ENCODE assay signal across 8 cellular contexts in genomic region chr15:39579487-39580116, GRCh38. TPM values are rescaled to one million over a fixed set of nuclear protein-coding genes. Genes with fewer than 3 reads are reported as not detected.
DNase-seq lines count a peak whose midpoint lies in the region; ATAC-seq and TF ChIP-seq lines count a peak whose summit lies in the region.

No MANE protein-coding gene starts in this region.

- peak overlapping the region; percentile 67 to 91 for H3K27ac ChIP-seq in left lung
- peak overlapping the region in 1 of 3 donors; percentile 32 for H3K27ac ChIP-seq in thyroid gland

- H3K36me3 ChIP-seq in MG63 (peaks cover 37% of the 10 kb centered on the region), left lung (peaks cover 0 to 21% of the 10 kb centered on the region in 2 donors), thyroid gland (peaks cover 0 to 6% of the 10 kb centered on the region in 2 donors)

- peak overlapping the region; percentile 9 for H3K4me3 ChIP-seq in MG63
- peak overlapping the region; percentile 47 to 54 for H3K4me3 ChIP-seq in left lung
- H3K4me3 ChIP-seq in thyroid gland (replicated peaks in 1 of 3): peak overlapping the region; percentile 4 to 42 (median 22)

- WGBS in thyroid gland, 2 donors: 9 to 11% methylated on average over 15 to 18 of the region's 18 CpGs

- H3K9me3 ChIP-seq in MG63 (no peaks in the 10 kb centered on the region), left lung (no peaks in the 10 kb centered on the region), thyroid gland (no peaks in the 10 kb centered on the region)

- TF ChIP-seq CTCF in left lung (IDR thresholded peaks at IDR 0.05): no peak
- no peak for TF ChIP-seq CTCF in thyroid gland (IDR thresholded peaks at IDR 0.05)

- H3K4me1 ChIP-seq in left lung (peaks cover 3 to 45% of the 10 kb centered on the region in 2 donors), thyroid gland (peaks cover 8% of the 10 kb centered on the region in 2 donors)

- no peak for TF ChIP-seq POLR2A in thyroid gland (IDR thresholded peaks at IDR 0.05)

- intact Hi-C loops in left lung (cut with DNase I): loop anchor here in 1 of 2 donors (10.0 kb wide), 2 partner anchors 175 to 405 kb away; no protein-coding TSS in a partner anchor
- intact Hi-C loops in thyroid gland (cut with DNase I): loop anchor here (5.0 to 10.0 kb wide), 2 partner anchors 175 to 407 kb away; no protein-coding TSS in a partner anchor

- peak; percentile 92 for DNase-seq in Daoy (ENCODE audit: low read depth)
- DNase-seq in MG63: peak; percentile 20
- DNase-seq in dermis microvascular lymphatic vessel endothelial cell (ENCODE audit: low read depth in 2 of 2): peak; percentile 85 to 94
- DNase-seq in left lung: peak; percentile 75 to 82
- peak; percentile 57 to 64 for DNase-seq in thyroid gland
- no peak for DNase-seq in GF-D8 (lab: John Stamatoyannopoulos, UW)

- ATAC-seq in left lung (peak; percentile 30), HG03469 (IDR thresholded peaks at IDR 0.05; ENCODE audit: unreplicated experiment) (no peak), GM19455 (IDR thresholded peaks at IDR 0.05; ENCODE audit: unreplicated experiment) (no peak)

- H3K27me3 ChIP-seq in MG63: no peaks in the 10 kb centered on the region
- H3K27me3 ChIP-seq in left lung: peaks cover 0 to 59% of the 10 kb centered on the region in 2 donors
- H3K27me3 ChIP-seq in thyroid gland: no peaks in the 10 kb centered on the region

RNA-seq across cellular contexts. Expression of gene THBS1, which starts 1.3 kb away (rescaled TPM):
- total RNA-seq in Daoy (2014; rRNA removed; shearing (Covaris generic)): 567 and 839 TPM in 2 replicates
- total RNA-seq in MG63 (2014; rRNA removed; shearing (Covaris generic); ENCODE audit: low replicate concordance): 335 and 364 TPM in 2 replicates
- total RNA-seq in dermis microvascular lymphatic vessel endothelial cell (4,129 and 8,012 TPM in 2 replicates), left lung (100 to 1,000 TPM; 498 to 570 TPM), thyroid gland (100 to 1,000 TPM in 1 of 4 donors, 10 to 100 TPM in 3; 15.3 to 155 (median 57.8) TPM)
